In genomic region chr21:24112020-24112419, GRCh38 we compare ENCODE assay signal across 21 cellular contexts.
DNase-seq lines count a peak whose midpoint lies in the region; ATAC-seq lines count a peak whose summit lies in the region.
"Had no signal": no experiment of that assay in that cellular context is flagged by ENCODE, and none has a peak within 500 bp of the region (broad histone marks: within the 10 kb centered on the region; RNA-seq: fewer than 3 reads in every experiment).

No MANE protein-coding gene starts in this region.

- no peak overlapping the region for H3K4me3 ChIP-seq in SJCRH30
- H3K4me3 ChIP-seq: BLaER1 treated with 17β-estradiol and CSF1 and Interleukin-3, amounts not matched to agents 10 nM and 100 nM; GM12878; GM23338; K562 had no signal

- H3K27ac ChIP-seq in SJCRH30: peak overlapping the region; percentile 77
- H3K27ac ChIP-seq: BLaER1 treated with 17β-estradiol and CSF1 and Interleukin-3, amounts not matched to agents 10 nM and 100 nM; HL-60 had no signal

- peak in 1 of 2 experiments; percentile 7 for DNase-seq in SJCRH30
- peak; percentile 10 for DNase-seq in astrocyte of the hippocampus (ENCODE audit: low read depth, low spot score)
- DNase-seq in fibroblast of peridontal ligament (ENCODE audit: extremely low read depth): peak; percentile 42
- peak; percentile 7 for DNase-seq in stromal cell of bone marrow (ENCODE audit: low read depth)
- no peak for DNase-seq in amniotic stem cell (lab: John Stamatoyannopoulos, UW)
- DNase-seq: Calu3; CD8-positive, alpha-beta T cell; DMS53; DND-41; EL; H7; HFFc6 had no signal

- H3K36me3 ChIP-seq in SJCRH30: no peaks in the 10 kb centered on the region
- H3K36me3 ChIP-seq: BLaER1 treated with 17β-estradiol and CSF1 and Interleukin-3, amounts not matched to agents 10 nM and 100 nM had no signal

- H3K4me1 ChIP-seq in SJCRH30: peaks cover 41% of the 10 kb centered on the region

- no peaks in the 10 kb centered on the region; the same call in 1 of the 2 replicates for H3K9me3 ChIP-seq in SJCRH30 (replicated peaks)
- H3K9me3 ChIP-seq: BLaER1 treated with 17β-estradiol and CSF1 and Interleukin-3, amounts not matched to agents 10 nM and 100 nM had no signal

- no peak for ATAC-seq in HG03045 (IDR thresholded peaks at IDR 0.05; ENCODE audit: unreplicated experiment)
- no peak for ATAC-seq in HG03521 (IDR thresholded peaks at IDR 0.05; ENCODE audit: unreplicated experiment)
- no peak for ATAC-seq in GM21825 (IDR thresholded peaks at IDR 0.05; ENCODE audit: unreplicated experiment)
- ATAC-seq: CD8-positive, alpha-beta T cell; GM12878; GM23338; HCT116; K562 had no signal

- no peaks in the 10 kb centered on the region for H3K27me3 ChIP-seq in SJCRH30
- H3K27me3 ChIP-seq: BLaER1 treated with 17β-estradiol and CSF1 and Interleukin-3, amounts not matched to agents 10 nM and 100 nM had no signal
